12 cellular contexts compared by ENCODE assay signal in the genomic region with DNA sequence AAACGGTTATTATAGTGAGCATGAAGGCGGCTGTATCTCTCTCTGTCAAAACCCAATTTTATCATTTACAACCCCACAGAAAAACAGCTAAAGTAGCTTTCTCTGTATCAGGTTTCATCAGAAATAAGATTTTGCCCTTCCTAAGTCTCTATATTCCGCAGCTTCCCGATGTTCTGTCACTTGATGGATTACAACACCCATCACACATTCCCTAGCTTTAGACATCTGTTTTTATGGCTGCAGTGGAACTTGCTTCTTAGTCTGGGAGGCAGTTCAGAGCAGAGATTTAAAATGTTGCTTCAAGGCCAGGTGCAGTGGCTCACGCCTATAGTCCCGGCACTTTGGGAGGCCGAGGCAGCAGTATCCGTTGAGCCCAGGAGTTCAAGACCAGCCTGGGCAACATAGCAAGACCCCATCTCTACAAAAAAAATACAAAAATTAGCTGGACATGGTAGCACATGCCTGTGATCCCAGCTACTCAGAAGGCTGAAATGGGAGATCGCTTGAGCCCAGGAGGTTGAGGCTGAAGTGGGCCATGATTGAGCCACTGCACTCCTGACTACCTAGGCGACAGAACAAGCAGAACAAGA. TPM values are rescaled to one million over a fixed set of nuclear protein-coding genes. Genes with fewer than 3 reads are reported as not detected.
DNase-seq lines count a peak whose midpoint lies in the region; ATAC-seq, FAIRE-seq and TF ChIP-seq lines count a peak whose summit lies in the region.
"Had no signal": no experiment of that assay in that cellular context is flagged by ENCODE, and none has a peak within 500 bp of the region (broad histone marks: within the 10 kb centered on the region; RNA-seq: fewer than 3 reads in every experiment).

No MANE protein-coding gene starts in this region.

- H3K9me3 Mint-ChIP-seq in stimulated activated naive CD8-positive, alpha-beta T cell treated with anti-CD3 and anti-CD28 coated beads, Interleukin-15, Interleukin-2, amounts not matched to agents 100 ng/mL and 50 ng/mL, for 24 hours: no peaks in the 10 kb centered on the region
- peaks cover 4% of the 10 kb centered on the region for H3K9me3 Mint-ChIP-seq in activated CD8-positive, alpha-beta T cell treated with anti-CD3 and anti-CD28 coated beads for 36 hours
- H3K9me3 Mint-ChIP-seq: neural crest cell had no signal

- no peak overlapping the region for H2AFZ ChIP-seq in keratinocyte (ENCODE audit: control insufficient read depth, low read length)

- no peaks in the 10 kb centered on the region for H4K20me1 ChIP-seq in keratinocyte (ENCODE audit: control insufficient read depth, extremely low read depth, insufficient read depth, low read length)

- CTCF ChIA-PET in activated CD8-positive, alpha-beta T cell treated with anti-CD3 and anti-CD28 coated beads for 36 hours (lab: Charles Lee): interaction anchor here (0.6 kb wide), 1 partner anchor 12 kb away, joined by 3 read pairs; no protein-coding TSS in a partner anchor

- no peak for TF ChIP-seq CTCF in activated CD8-positive, alpha-beta T cell treated with anti-CD3 and anti-CD28 coated beads for 36 hours (IDR thresholded peaks at IDR 0.05)
- no peak for TF ChIP-seq CTCF in keratinocyte (optimal IDR thresholded peaks at IDR 0.05 in 1 of 3, IDR thresholded peaks at IDR 0.05 in 1 of 3, conservative IDR thresholded peaks at IDR 0.05 in 1 of 3; ENCODE audit: extremely low read depth in 1 of 3, insufficient read depth in 2 of 3, low read length in 3 of 3)

- peaks cover 18% of the 10 kb centered on the region for H3K4me1 ChIP-seq in keratinocyte (ENCODE audit: control insufficient read depth, extremely low read depth, insufficient read depth, low read length)

- peaks cover 82% of the 10 kb centered on the region for H3K4me1 Mint-ChIP-seq in stimulated activated naive CD8-positive, alpha-beta T cell treated with anti-CD3 and anti-CD28 coated beads, Interleukin-15, Interleukin-2, amounts not matched to agents 100 ng/mL and 50 ng/mL, for 24 hours (ENCODE audit: low read depth)
- H3K4me1 Mint-ChIP-seq in activated CD8-positive, alpha-beta T cell treated with anti-CD3 and anti-CD28 coated beads for 36 hours (ENCODE audit: low read depth): peaks cover 75% of the 10 kb centered on the region
- H3K4me1 Mint-ChIP-seq: neural crest cell had no signal

- POLR2A ChIA-PET in activated CD8-positive, alpha-beta T cell treated with anti-CD3 and anti-CD28 coated beads for 36 hours (lab: Charles Lee): interaction anchor here (0.6 to 2.9 kb wide), 3 partner anchors 9 to 12 kb away, joined by 3 to 9 read pairs (median 3); no protein-coding TSS in a partner anchor

- peak overlapping the region; percentile 33 for H3K4me3 Mint-ChIP-seq in stimulated activated naive CD8-positive, alpha-beta T cell treated with anti-CD3 and anti-CD28 coated beads, Interleukin-15, Interleukin-2, amounts not matched to agents 100 ng/mL and 50 ng/mL, for 24 hours
- no peak overlapping the region for H3K4me3 Mint-ChIP-seq in activated CD8-positive, alpha-beta T cell treated with anti-CD3 and anti-CD28 coated beads for 36 hours
- H3K4me3 Mint-ChIP-seq: neural crest cell had no signal

- no peak for DNase-seq in stimulated activated naive CD8-positive, alpha-beta T cell treated with anti-CD3 and anti-CD28 coated beads, Interleukin-15, Interleukin-2, amounts not matched to agents 100 U/mL and 50 U/mL, for 24 hours
- no peak for DNase-seq in activated CD8-positive, alpha-beta T cell treated with anti-CD3 and anti-CD28 coated beads for 36 hours
- DNase-seq in keratinocyte (ENCODE audit: low read depth, low spot score) (no peak), HUDEP-2 (lab: John Stamatoyannopoulos, UW; ENCODE audit: unreplicated experiment in 76 of 76) (no peak), UCSD-AML1 (lab: John Stamatoyannopoulos, UW; ENCODE audit: unreplicated experiment) (no peak), Ammon's horn (ENCODE audit: low spot score) (no peak), germinal center (ENCODE audit: low spot score) (no peak)
- DNase-seq: NCI-H1436 had no signal

- no peaks in the 10 kb centered on the region for H3K27me3 Mint-ChIP-seq in stimulated activated naive CD8-positive, alpha-beta T cell treated with anti-CD3 and anti-CD28 coated beads, Interleukin-15, Interleukin-2, amounts not matched to agents 100 ng/mL and 50 ng/mL, for 24 hours
- no peaks in the 10 kb centered on the region for H3K27me3 Mint-ChIP-seq in activated CD8-positive, alpha-beta T cell treated with anti-CD3 and anti-CD28 coated beads for 36 hours

- no peak overlapping the region for H3K27ac ChIP-seq in keratinocyte (ENCODE audit: control insufficient read depth, insufficient read depth, low read length)

- H3K36me3 Mint-ChIP-seq in stimulated activated naive CD8-positive, alpha-beta T cell treated with anti-CD3 and anti-CD28 coated beads, Interleukin-15, Interleukin-2, amounts not matched to agents 100 ng/mL and 50 ng/mL, for 24 hours (ENCODE audit: low read depth): peaks cover 12% of the 10 kb centered on the region
- peaks cover 31% of the 10 kb centered on the region for H3K36me3 Mint-ChIP-seq in activated CD8-positive, alpha-beta T cell treated with anti-CD3 and anti-CD28 coated beads for 36 hours (ENCODE audit: low read depth)

- H3K4me3 ChIP-seq in keratinocyte (ENCODE audit: control insufficient read depth in 2 of 3, extremely low read depth in 1 of 3, insufficient read depth in 2 of 3, low read depth in 1 of 3, low read length in 3 of 3): no peak overlapping the region
- H3K4me3 ChIP-seq: smooth muscle cell had no signal

- peak overlapping the region; percentile 35 for H3K4me2 ChIP-seq in keratinocyte (ENCODE audit: control insufficient read depth, extremely low read depth, insufficient read depth, low read depth, low read length)
- H3K4me2 ChIP-seq: smooth muscle cell had no signal

- intact Hi-C loops in activated CD8-positive, alpha-beta T cell treated with anti-CD3 and anti-CD28 coated beads for 36 hours (cut with micrococcal nuclease): no loop called here

- no peak overlapping the region for H3K9ac ChIP-seq in keratinocyte (ENCODE audit: control insufficient read depth, extremely low read depth, insufficient read depth, low read length)

- H3K9me3 ChIP-seq in keratinocyte (ENCODE audit: control insufficient read depth, low read depth, low read length): no peaks in the 10 kb centered on the region

- dilution Hi-C loops in keratinocyte (cut with MboI; ENCODE audit: extremely low pct_ligation_motif_present, low sequenced_read_pairs): no loop called here

- no peaks in the 10 kb centered on the region for H3K36me3 ChIP-seq in keratinocyte (ENCODE audit: control insufficient read depth in 2 of 2, extremely low read depth in 1 of 2, insufficient read depth in 2 of 2, low read length in 2 of 2)

- no peak for ATAC-seq in stimulated activated naive CD8-positive, alpha-beta T cell treated with anti-CD3 and anti-CD28 coated beads, Interleukin-15, Interleukin-2, amounts not matched to agents 100 U/mL and 50 U/mL, for 24 hours
- no peak for ATAC-seq in activated CD8-positive, alpha-beta T cell treated with anti-CD3 and anti-CD28 coated beads for 36 hours

- no peaks in the 10 kb centered on the region for H3K27me3 ChIP-seq in keratinocyte (ENCODE audit: control insufficient read depth, extremely low read depth, insufficient read depth, low read length)

- no peaks in the 10 kb centered on the region for H3K9me1 ChIP-seq in keratinocyte (ENCODE audit: control insufficient read depth, extremely low read depth, insufficient read depth, low read length)

- FAIRE-seq in keratinocyte (lab: Jason Lieb, UNC): no peak
- FAIRE-seq: H54 had no signal

- no peaks in the 10 kb centered on the region for H3K79me2 ChIP-seq in keratinocyte (ENCODE audit: control insufficient read depth, insufficient read depth, low read length)

- H3K27ac Mint-ChIP-seq in stimulated activated naive CD8-positive, alpha-beta T cell treated with anti-CD3 and anti-CD28 coated beads, Interleukin-15, Interleukin-2, amounts not matched to agents 100 ng/mL and 50 ng/mL, for 24 hours: peak overlapping the region; percentile 66
- H3K27ac Mint-ChIP-seq in activated CD8-positive, alpha-beta T cell treated with anti-CD3 and anti-CD28 coated beads for 36 hours: peak overlapping the region; percentile 94

RNA-seq across cellular contexts. Expression of a gene that starts 27.6 kb away (rescaled TPM):
- total RNA-seq in activated CD8-positive, alpha-beta T cell treated with anti-CD3 and anti-CD28 coated beads for 36 hours: 10 to 100 TPM; 83.4 to 85.0 TPM
- 10.1 to 10.6 TPM (median 10.2 TPM) in 3 replicates for polyA plus RNA-seq in keratinocyte
- 5.7 TPM for polyA plus RNA-seq in keratinocyte (2011; ENCODE audit: low read depth)
- 11.2 and 11.5 TPM in 2 replicates for polyA plus RNA-seq in keratinocyte (2011; cell fraction: cytosol; rRNA removed)
- 10.5 and 13.4 TPM in 2 replicates for polyA plus RNA-seq in keratinocyte (2011; cell fraction: nucleus; rRNA removed)
- 8.1 and 9.7 TPM in 2 replicates for polyA plus RNA-seq in keratinocyte (2012; ENCODE audit: low replicate concordance)
- 27.5 to 28.6 TPM (median 28.3 TPM) in 3 replicates for polyA minus RNA-seq in keratinocyte
- 14.6 TPM for polyA minus RNA-seq in keratinocyte (2011; cell fraction: cytosol; rRNA and poly(A)+ RNA removed)
- 29.0 and 31.9 TPM in 2 replicates for polyA minus RNA-seq in keratinocyte (2011; cell fraction: nucleus; rRNA and poly(A)+ RNA removed)
